In the genomic region with DNA sequence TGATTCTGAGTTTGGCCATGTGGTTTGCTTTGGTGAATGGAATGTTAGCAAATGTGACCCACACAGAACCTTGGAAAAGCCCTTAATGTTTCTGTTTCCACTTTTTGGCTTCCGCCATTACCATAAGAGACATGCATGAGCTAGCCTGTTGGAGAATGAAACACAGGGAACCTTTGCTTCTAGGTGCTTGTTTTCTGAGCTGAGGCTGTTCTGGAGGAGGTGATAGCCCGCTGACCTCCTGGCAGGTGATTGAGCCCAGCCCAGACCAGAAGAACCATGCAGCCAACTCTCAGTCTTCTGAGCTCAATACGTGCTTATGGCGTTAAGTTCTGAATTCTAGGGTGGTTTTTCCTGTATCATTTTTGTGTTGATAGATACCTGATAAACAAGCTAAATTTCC, we compare ENCODE assay signal across 12 cellular contexts.
DNase-seq lines count a peak whose midpoint lies in the region; ATAC-seq and TF ChIP-seq lines count a peak whose summit lies in the region.
"Had no signal": no experiment of that assay in that cellular context is flagged by ENCODE, and none has a peak within 500 bp of the region (broad histone marks: within the 10 kb centered on the region; RNA-seq: fewer than 3 reads in every experiment).

No MANE protein-coding gene starts in this region.

- H3K9me3 Mint-ChIP-seq in effector memory CD8-positive, alpha-beta T cell = no peaks in the 10 kb centered on the region

- WGBS in GM23248 (ENCODE audit: low coverage in 1 of 2, low lambda C conversion rate in 2 of 2, missing lambda C conversion rate in 2 of 2), 2 experiments = 92 to 95% methylated on average over 4 of the region's 4 CpGs
- WGBS in spleen, 5 donors = 78 to 88% (median 86%) methylated on average over 4 of the region's 4 CpGs
- 98% methylated on average over 4 of the region's 4 CpGs for WGBS in prostate gland

- intact Hi-C loops in spleen (cut with DNase I; ENCODE audit: low total_unique reads) (no loop called here), prostate gland (cut with DNase I) (no loop called here)

- H3K27me3 ChIP-seq in GM23248 (replicated peaks; ENCODE audit: insufficient read depth) = no peaks in the 10 kb centered on the region
- H3K27me3 ChIP-seq in spleen (replicated peaks in 1 of 7) = no peaks in the 10 kb centered on the region
- H3K27me3 ChIP-seq in prostate gland (replicated peaks; ENCODE audit: insufficient read depth) = no peaks in the 10 kb centered on the region
- H3K27me3 ChIP-seq: foreskin keratinocyte had no signal

- H3K4me3 ChIP-seq in GM23248 (peak overlapping the region; percentile 34; the same call in 1 of the 2 replicates), SK-N-MC (no peak overlapping the region), spleen (no peak overlapping the region), prostate gland (no peak overlapping the region)

- peak overlapping the region; percentile 66 to 87 for H3K27ac Mint-ChIP-seq in effector memory CD8-positive, alpha-beta T cell

- H2AFZ ChIP-seq in GM23248 = peak overlapping the region; percentile 58; the same call in 1 of the 2 replicates

- H3K27me3 Mint-ChIP-seq in effector memory CD8-positive, alpha-beta T cell = no peaks in the 10 kb centered on the region

- H3K9ac ChIP-seq in GM23248 = peak overlapping the region; percentile 66; the same call in 1 of the 2 replicates
- no peak overlapping the region for H3K9ac ChIP-seq in SK-N-MC (ENCODE audit: insufficient read length)

- no peaks in the 10 kb centered on the region for H3K9me3 ChIP-seq in GM23248 (ENCODE audit: low read depth)
- no peaks in the 10 kb centered on the region for H3K9me3 ChIP-seq in SK-N-MC (ENCODE audit: low read depth, low read length)
- H3K9me3 ChIP-seq in spleen = no peaks in the 10 kb centered on the region
- H3K9me3 ChIP-seq in prostate gland = no peaks in the 10 kb centered on the region

- no peaks in the 10 kb centered on the region; the same call in 1 of the 2 replicates for H3K9me2 ChIP-seq in GM23248 (ENCODE audit: insufficient read depth)

- no peaks in the 10 kb centered on the region for H4K20me1 ChIP-seq in GM23248 (ENCODE audit: insufficient read depth)

- in situ Hi-C loops in GM23248 (cut with MboI) = no loop called here

- peak overlapping the region; percentile 43 for H3K4me2 ChIP-seq in GM23248 (ENCODE audit: unreplicated experiment)

- H3K27ac ChIP-seq in GM23248 (peak overlapping the region; percentile 92), SK-N-MC (peak overlapping the region; percentile 92), spleen (peak overlapping the region; percentile 62 to 88 (median 81)), prostate gland (peak overlapping the region in 1 of 2 donors; percentile 1)
- H3K27ac ChIP-seq: foreskin keratinocyte had no signal

- DNase-seq in GM23248 = no peak
- no peak for DNase-seq in SK-N-MC (ENCODE audit: low read depth, low spot score)
- no peak for DNase-seq in effector memory CD8-positive, alpha-beta T cell
- no peak for DNase-seq in spleen
- no peak for DNase-seq in DMS153 (lab: John Stamatoyannopoulos, UW)
- no peak for DNase-seq in prostate gland (ENCODE audit: low spot score)
- DNase-seq: cerebellar nuclear complex, foreskin keratinocyte, left cardiac atrium, NCI-H146, posterior cingulate gyrus had no signal

- H3F3A ChIP-seq in GM23248 (ENCODE audit: insufficient read depth) = peaks cover 15% of the 10 kb centered on the region; the same call in 1 of the 2 replicates

- TF ChIP-seq CTCF in spleen (IDR thresholded peaks at IDR 0.05 in 8 of 11, conservative IDR thresholded peaks at IDR 0.05 in 3 of 11) = no peak
- no peak for TF ChIP-seq CTCF in prostate gland (IDR thresholded peaks at IDR 0.05)

- H3K36me3 ChIP-seq in GM23248 (ENCODE audit: low read depth) (no peaks in the 10 kb centered on the region), SK-N-MC (ENCODE audit: insufficient read depth, low read length) (no peaks in the 10 kb centered on the region), spleen (no peaks in the 10 kb centered on the region), prostate gland (no peaks in the 10 kb centered on the region)

- H3K4me1 ChIP-seq in GM23248 (ENCODE audit: insufficient read depth) (peaks cover 16% of the 10 kb centered on the region), spleen (peaks cover 17 to 33% (median 23%) of the 10 kb centered on the region in 6 donors), prostate gland (replicated peaks) (no peaks in the 10 kb centered on the region)

- TF ChIP-seq POLR2A in spleen (IDR thresholded peaks at IDR 0.05) (no peak), prostate gland (IDR thresholded peaks at IDR 0.05) (no peak)

- ATAC-seq in effector memory CD8-positive, alpha-beta T cell (replicated peaks) = no peak
- no peak for ATAC-seq in HG02870 (IDR thresholded peaks at IDR 0.05; ENCODE audit: unreplicated experiment)

- no peaks in the 10 kb centered on the region for H3K79me2 ChIP-seq in GM23248 (ENCODE audit: insufficient read depth)

- H3K4me3 Mint-ChIP-seq in effector memory CD8-positive, alpha-beta T cell = peak overlapping the region; percentile 9 to 39

- no peaks in the 10 kb centered on the region for H3K36me3 Mint-ChIP-seq in effector memory CD8-positive, alpha-beta T cell (ENCODE audit: insufficient read depth)

- H3K4me1 Mint-ChIP-seq in effector memory CD8-positive, alpha-beta T cell (ENCODE audit: low read depth in 2 of 2) = peaks cover 16 to 18% of the 10 kb centered on the region in 2 donors
